In genomic region chr9:13568851-13569618, GRCh38 we compare ENCODE assay signal across 7 cellular contexts.
A peak's percentile ranks its signal among the peaks of the same experiment; 100 is the strongest.
DNase-seq lines count a peak whose midpoint lies in the region; ATAC-seq and TF ChIP-seq lines count a peak whose summit lies in the region.

No MANE protein-coding gene starts in this region.

- 21 to 37% (median 24%) methylated on average over 18 of the region's 18 CpGs for WGBS in adrenal gland, 4 donors

- H3K36me3 ChIP-seq in adrenal gland (replicated peaks in 1 of 2), result no peaks in the 10 kb centered on the region

- intact Hi-C loops in adrenal gland (cut with DNase I), result no loop called here

- peak; percentile 43 for DNase-seq in NCI-H128 (lab: John Stamatoyannopoulos, UW; ENCODE audit: unreplicated experiment)
- DNase-seq in adrenal gland, result no peak
- peak; percentile 55 for DNase-seq in islet precursor cell
- peak in 42 of 49 donors; percentile 7 to 82 (median 38) for DNase-seq in substantia nigra (lab: John Stamatoyannopoulos, UW)
- DNase-seq in activated CD8-positive, alpha-beta memory T cell treated with anti-CD3 and anti-CD28 coated beads for 24 hours, result no peak

- ATAC-seq in GM19397 (IDR thresholded peaks at IDR 0.05; ENCODE audit: unreplicated experiment) (no peak), GM18868 (IDR thresholded peaks at IDR 0.05; ENCODE audit: unreplicated experiment) (no peak)

- TF ChIP-seq POLR2A in adrenal gland (IDR thresholded peaks at IDR 0.05), result no peak

- H3K4me1 ChIP-seq in adrenal gland (replicated peaks in 1 of 2), result peaks cover 0 to 5% of the 10 kb centered on the region in 2 donors

- H3K4me3 ChIP-seq in adrenal gland, result peak overlapping the region in 1 of 4 donors; percentile 20

- no peaks in the 10 kb centered on the region for H3K9me3 ChIP-seq in adrenal gland (replicated peaks in 1 of 3)

- no peaks in the 10 kb centered on the region for H3K27me3 ChIP-seq in adrenal gland

- H3K27ac ChIP-seq in adrenal gland, result peak overlapping the region in 3 of 5 donors; percentile 33 to 66 (median 60)
- H3K27ac ChIP-seq in substantia nigra (ENCODE audit: low read depth, low read length, poor library complexity, severe bottlenecking), result peak overlapping the region; percentile 85

- no peak for TF ChIP-seq CTCF in adrenal gland (IDR thresholded peaks at IDR 0.05)

Comparison
In these comparisons a context has a peak if more than half of its experiments do, and no peak if none do; other contexts are left out.
1. DNase-seq: peak in NCI-H128 (single experiment), islet precursor cell (single experiment) and substantia nigra (42 of 49); none in adrenal gland (0 of 7) and activated CD8-positive, alpha-beta memory T cell treated with anti-CD3 and anti-CD28 coated beads for 24 hours (single experiment).